In the genomic region with DNA sequence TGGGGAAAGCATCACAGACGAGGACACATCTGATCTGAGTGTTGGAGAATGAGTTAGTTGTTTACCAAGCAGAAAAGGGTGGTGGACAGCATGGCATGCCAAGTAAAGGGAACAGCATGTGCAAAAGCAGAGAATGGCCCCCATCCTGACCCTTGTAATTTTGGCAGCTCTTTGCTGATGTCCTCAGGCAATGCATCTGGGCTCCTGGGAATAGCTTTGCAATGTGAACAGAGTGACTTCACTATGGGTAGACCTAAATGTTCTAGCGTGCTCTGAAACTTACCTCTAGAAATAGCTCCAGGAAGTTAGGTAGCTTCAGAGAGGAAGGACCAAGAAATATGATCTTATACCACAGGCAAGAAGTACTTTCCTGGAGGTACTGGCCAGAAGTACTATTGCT, we compare ENCODE assay signal across 17 cellular contexts.
DNase-seq lines count a peak whose midpoint lies in the region; ATAC-seq and TF ChIP-seq lines count a peak whose summit lies in the region.
"Had no signal": no experiment of that assay in that cellular context is flagged by ENCODE, and none has a peak within 500 bp of the region (broad histone marks: within the 10 kb centered on the region; RNA-seq: fewer than 3 reads in every experiment).

No MANE protein-coding gene starts in this region.

- H3K4me3 ChIP-seq in Karpas-422 (ENCODE audit: low read length) (peak overlapping the region; percentile 27; the same call in 1 of the 2 replicates), gastrocnemius medialis (no peak overlapping the region)
- H3K4me3 ChIP-seq: breast epithelium, Peyer's patch, smooth muscle cell had no signal

- H3K4me2 ChIP-seq in Karpas-422 (ENCODE audit: low read depth, low read length, poor library complexity, severe bottlenecking): peak overlapping the region; percentile 43
- H3K4me2 ChIP-seq: smooth muscle cell had no signal

- H3K4me1 ChIP-seq in Karpas-422 (ENCODE audit: low read length): peaks cover 47% of the 10 kb centered on the region
- peaks cover 28 to 40% of the 10 kb centered on the region in 2 donors for H3K4me1 ChIP-seq in gastrocnemius medialis

- intact Hi-C loops in gastrocnemius medialis (cut with DNase I; ENCODE audit: low total_unique reads): loop anchor here (2.0 to 5.0 kb wide), 3 partner anchors 137 to 675 kb away; no protein-coding TSS in a partner anchor

- TF ChIP-seq CTCF in gastrocnemius medialis (IDR thresholded peaks at IDR 0.05 in 4 of 5, conservative IDR thresholded peaks at IDR 0.05 in 1 of 5) (no peak), GM13977 (IDR thresholded peaks at IDR 0.05; ENCODE audit: extremely low read depth, insufficient read depth, missing control alignments) (no peak)

- no peak overlapping the region for H3K9ac ChIP-seq in Karpas-422 (ENCODE audit: low read length)

- H3K9me3 ChIP-seq in Karpas-422 (ENCODE audit: low read length) (no peaks in the 10 kb centered on the region), gastrocnemius medialis (no peaks in the 10 kb centered on the region)
- H3K9me3 ChIP-seq: breast epithelium, Peyer's patch had no signal

- H3K27me3 ChIP-seq in Karpas-422 (ENCODE audit: low read length): no peaks in the 10 kb centered on the region
- no peaks in the 10 kb centered on the region for H3K27me3 ChIP-seq in gastrocnemius medialis
- H3K27me3 ChIP-seq: breast epithelium, Peyer's patch had no signal

- no peaks in the 10 kb centered on the region for H4K20me1 ChIP-seq in Karpas-422 (ENCODE audit: insufficient read depth, low read depth, low read length)

- H3K36me3 ChIP-seq in Karpas-422 (ENCODE audit: insufficient read depth, low read length) (no peaks in the 10 kb centered on the region), gastrocnemius medialis (no peaks in the 10 kb centered on the region)
- H3K36me3 ChIP-seq: breast epithelium, Peyer's patch had no signal

- peak; percentile 96 for ATAC-seq in gastrocnemius medialis
- ATAC-seq in GM18505 (IDR thresholded peaks at IDR 0.05; ENCODE audit: unreplicated experiment): no peak
- ATAC-seq: activated CD4-positive, CD25-positive, alpha-beta regulatory T cell treated with anti-CD3 and anti-CD28 coated beads, Interleukin-2, amount 50 U/mL, for 24 hours had no signal

- TF ChIP-seq POLR2A in gastrocnemius medialis (IDR thresholded peaks at IDR 0.05): peak in 1 of 2 donors; percentile 47
- no peak for TF ChIP-seq POLR2A in GM18505 (IDR thresholded peaks at IDR 0.05; ENCODE audit: borderline replicate concordance, extremely low read depth, insufficient read depth, insufficient read length)

- H3K9me2 ChIP-seq in Karpas-422 (replicated peaks; ENCODE audit: insufficient read depth, low read length): no peaks in the 10 kb centered on the region

- peak; percentile 45 for DNase-seq in NOMO-1 treated with DMSO at 0.1 percent for 48 hours (lab: John Stamatoyannopoulos, UW; ENCODE audit: unreplicated experiment)
- DNase-seq in NOMO-1 treated with dmso at 0.1 percent for 144 hours (lab: John Stamatoyannopoulos, UW; ENCODE audit: unreplicated experiment): no peak
- DNase-seq in Karpas-422: peak; percentile 81
- peak; percentile 84 for DNase-seq in fibroblast of gingiva (ENCODE audit: low read depth)
- peak; percentile 92 to 97 for DNase-seq in gastrocnemius medialis
- DNase-seq in NCI-H510A (lab: John Stamatoyannopoulos, UW): no peak
- DNase-seq in GM13977 (ENCODE audit: low spot score): no peak
- DNase-seq: CD4-positive, alpha-beta T cell; DMS79 treated with DMSO at 0.1 percent for 48 hours; HCEC 1CT; kidney; NCI-H524; Peyer's patch had no signal

- H3K79me2 ChIP-seq in Karpas-422 (ENCODE audit: low read length): no peaks in the 10 kb centered on the region

- H2AFZ ChIP-seq in Karpas-422 (ENCODE audit: low read length): no peak overlapping the region

- in situ Hi-C loops in gastrocnemius medialis (cut with MboI; ENCODE audit: low sequenced_read_pairs in 4 of 4) (loop anchor here in 2 of 4 donors (10.0 to 25.0 kb wide), 2 partner anchors 153 to 680 kb away; a partner anchor contains a TSS), GM13977 (cut with MboI; ENCODE audit: low pct_unique_long_range_greater_than_20kb, low sequenced_read_pairs, unreplicated experiment) (no loop called here)

- H3K27ac ChIP-seq in Karpas-422 (ENCODE audit: low read length) (peak overlapping the region; percentile 21), gastrocnemius medialis (peak overlapping the region; percentile 70 to 84 (median 82))
- H3K27ac ChIP-seq: breast epithelium had no signal

Comparison
In these comparisons a context has a peak if more than half of its experiments do, and no peak if none do; other contexts are left out.
1. DNase-seq: peak in NOMO-1 treated with DMSO at 0.1 percent for 48 hours (single experiment), Karpas-422 (single experiment), fibroblast of gingiva (single experiment) and gastrocnemius medialis (2 of 2); none in NOMO-1 treated with dmso at 0.1 percent for 144 hours (single experiment), NCI-H510A (single experiment) and GM13977 (single experiment).